22 cellular contexts compared by ENCODE assay signal in genomic region chr18:9520666-9521065, GRCh38.
"Had no signal": no experiment of that assay in that cellular context is flagged by ENCODE, and none has a peak within 500 bp of the region (broad histone marks: within the 10 kb centered on the region; RNA-seq: fewer than 3 reads in every experiment).

No MANE protein-coding gene starts in this region.

- H3K36me3 ChIP-seq: uterus had no signal

- H3K27ac Mint-ChIP-seq: endodermal cell; natural killer cell treated with Interleukin-12 subunit alpha and Interleukin-12 subunit beta and Interleukin-15 and Interleukin-18, amount 100 ng/mL, for 72 hours; progenitor cell of endocrine pancreas; WTC11 had no signal

- H3K4me1 Mint-ChIP-seq: endodermal cell, WTC11 had no signal

- H3K27me3 Mint-ChIP-seq: natural killer cell treated with Interleukin-12 subunit alpha and Interleukin-12 subunit beta and Interleukin-15 and Interleukin-18, amount 100 ng/mL, for 72 hours; progenitor cell of endocrine pancreas had no signal

- H3K27ac ChIP-seq: adrenal gland, ascending aorta, right atrium auricular region, transverse colon had no signal

- H3K4me3 Mint-ChIP-seq: endodermal cell; natural killer cell treated with Interleukin-12 subunit alpha and Interleukin-12 subunit beta and Interleukin-15 and Interleukin-18, amount 100 ng/mL, for 72 hours; WTC11 had no signal

- H3K9me3 Mint-ChIP-seq: activated naive CD4-positive, alpha-beta T cell treated with anti-CD3 and anti-CD28 coated beads, Interleukin-2, amount 50 U/mL, for 72 hours; natural killer cell treated with Interleukin-12 subunit alpha and Interleukin-12 subunit beta and Interleukin-15 and Interleukin-18, amount 100 ng/mL, for 72 hours had no signal

- DNase-seq: activated gamma-delta T cell treated with Interleukin-2 at 50 U/mL for 16 hours; activated T-cell treated with anti-CD3 and anti-CD28 coated beads, Interleukin-2, amount 50 U/mL, for 1 hour; adrenal gland; cerebellar nuclear complex; cortex of kidney; endodermal cell; heart left ventricle; left ventricle myocardium superior; mammary epithelial cell; midbrain; stimulated activated CD4-positive, alpha-beta T cell treated with anti-CD3 and anti-CD28 coated beads, Interleukin-12 subunit alpha, Interleukin-12 subunit beta, amount 100 ng/mL, for 4 hours; stimulated activated CD4-positive, alpha-beta T cell treated with anti-CD3 and anti-CD28 coated beads, Interleukin-4, amount 100 ng/mL, for 4 hours; T-helper 1 cell; transverse colon; uterus had no signal

- H3K4me3 ChIP-seq: adrenal gland, ascending aorta, heart left ventricle, right atrium auricular region, transverse colon, uterus had no signal

- H3K27me3 ChIP-seq: adrenal gland, ascending aorta, heart left ventricle, right atrium auricular region, transverse colon, uterus had no signal

- FAIRE-seq: bronchial epithelial cell had no signal

- H3K9me3 ChIP-seq: adrenal gland, ascending aorta, heart left ventricle, right atrium auricular region, transverse colon, uterus had no signal
